Comparison of ENCODE assay signal across 9 cellular contexts in genomic region chr17:7843536-7844291, GRCh38. TPM values are rescaled to one million over a fixed set of nuclear protein-coding genes. Genes with fewer than 3 reads are reported as not detected.
DNase-seq lines count a peak whose midpoint lies in the region; ATAC-seq, FAIRE-seq and TF ChIP-seq lines count a peak whose summit lies in the region.
"Had no signal": no experiment of that assay in that cellular context is flagged by ENCODE, and none has a peak within 500 bp of the region (broad histone marks: within the 10 kb centered on the region; RNA-seq: fewer than 3 reads in every experiment).

No MANE protein-coding gene starts in this region.

- FAIRE-seq in pancreas (lab: Jason Lieb, UNC), result no peak
- FAIRE-seq: TTC549 had no signal

- DNase-seq in Caco-2, result peak; percentile 79 to 81
- peak; percentile 83 for DNase-seq in NAMALWA (ENCODE audit: low spot score)
- DNase-seq in SW480 (ENCODE audit: low spot score), result peak; percentile 90
- peak; percentile 79 for DNase-seq in activated naive CD8-positive, alpha-beta T cell treated with anti-CD3 and anti-CD28 coated beads, Interleukin-2, amount 50 U/mL, for 16 hours (ENCODE audit: low read depth, low spot score)
- peak; percentile 88 for DNase-seq in Right ventricle myocardium superior
- DNase-seq in pancreas, result peak; percentile 84 to 93 (median 89)
- no peak for DNase-seq in thoracic aorta (ENCODE audit: low spot score)

- H3K27me3 Mint-ChIP-seq in Caco-2 (ENCODE audit: insufficient read depth, unreplicated experiment), result no peaks in the 10 kb centered on the region

- TF ChIP-seq CTCF in Caco-2 (IDR thresholded peaks at IDR 0.05; ENCODE audit: insufficient read depth in 1 of 2, low read depth in 1 of 2, low read length in 1 of 2, severe bottlenecking in 1 of 2, unreplicated experiment in 1 of 2), result no peak
- no peak for TF ChIP-seq CTCF in pancreas (IDR thresholded peaks at IDR 0.05)
- no peak for TF ChIP-seq CTCF in thoracic aorta (IDR thresholded peaks at IDR 0.05)

- H3K9me3 ChIP-seq in Caco-2, result no peaks in the 10 kb centered on the region
- no peaks in the 10 kb centered on the region for H3K9me3 ChIP-seq in pancreas
- no peaks in the 10 kb centered on the region for H3K9me3 ChIP-seq in thoracic aorta

- H3K27me3 ChIP-seq in Caco-2 (replicated peaks; ENCODE audit: control insufficient read depth, insufficient read depth, low read length) (no peaks in the 10 kb centered on the region), pancreas (no peaks in the 10 kb centered on the region), thoracic aorta (replicated peaks; ENCODE audit: insufficient read depth) (no peaks in the 10 kb centered on the region)

- H3K4me1 ChIP-seq in Caco-2 (peaks cover 26% of the 10 kb centered on the region), pancreas (peaks cover 13 to 22% (median 17%) of the 10 kb centered on the region in 3 donors), thoracic aorta (ENCODE audit: control insufficient read depth in 1 of 2, low read depth in 2 of 2) (peaks cover 11 to 22% of the 10 kb centered on the region in 2 donors)

- CTCF ChIA-PET in Caco-2 (lab: Charles Lee), result interaction anchor here (0.6 to 1.8 kb wide), 3 partner anchors 13 to 152 kb away, joined by 5 to 7 read pairs (median 5); partner anchors contain the start of gene NAA38

- H3K36me3 Mint-ChIP-seq in Caco-2 (ENCODE audit: insufficient read depth, unreplicated experiment), result peaks cover 62% of the 10 kb centered on the region

- H3K9me3 Mint-ChIP-seq in Caco-2 (ENCODE audit: unreplicated experiment), result no peaks in the 10 kb centered on the region

- H3K27ac ChIP-seq in pancreas, result peak overlapping the region; percentile 90 to 99 (median 96)
- peak overlapping the region; percentile 98 to 99 for H3K27ac ChIP-seq in thoracic aorta

- H3K4me3 ChIP-seq in Caco-2 (ENCODE audit: low read depth, low read length), result peak overlapping the region; percentile 68
- peak overlapping the region; percentile 56 to 71 (median 61) for H3K4me3 ChIP-seq in pancreas
- peak overlapping the region; percentile 86 for H3K4me3 ChIP-seq in thoracic aorta

- BruUV-seq in Caco-2 (replicated peaks; lab: Mats Ljungman, UMichigan), result no TSS peak

- peak; percentile 23 for ATAC-seq in GM21737 (IDR thresholded peaks at IDR 0.05; ENCODE audit: unreplicated experiment)
- peak; percentile 35 for ATAC-seq in Right ventricle myocardium superior (ENCODE audit: poor library complexity)
- ATAC-seq in pancreas, result peak; percentile 42 to 59 (median 55)
- peak; percentile 5 for ATAC-seq in thoracic aorta (ENCODE audit: insufficient number of reproducible peaks, low FRiP score, low read depth)

- POLR2A ChIA-PET in Caco-2 (lab: Charles Lee), result interaction anchor here (3.8 kb wide), 1 partner anchor 13 kb away, joined by 27 read pairs; the partner anchor contains the start of genes CYB5D1 and NAA38

- intact Hi-C loops in Caco-2 (cut with micrococcal nuclease; ENCODE audit: unreplicated experiment), result loop anchor here (2.0 kb wide), 2 partner anchors 13 to 97 kb away; partner anchors contain the start of gene NAA38
- intact Hi-C loops in Right ventricle myocardium superior (cut with DNase I), result loop anchor here (1.0 to 10.0 kb wide), 2 partner anchors 14 to 829 kb away; partner anchors contain the start of genes NAA38 and RNASEK
- intact Hi-C loops in pancreas (cut with DNase I), result no loop called here

- H3K36me3 ChIP-seq in Caco-2 (ENCODE audit: control insufficient read depth, insufficient read depth, low read length) (no peaks in the 10 kb centered on the region; the same call in 1 of the 2 replicates), pancreas (peaks cover 0 to 9% (median 6%) of the 10 kb centered on the region in 3 donors), thoracic aorta (peaks cover 24% of the 10 kb centered on the region)

- H3K27ac Mint-ChIP-seq in Caco-2 (ENCODE audit: unreplicated experiment), result peak overlapping the region; percentile 98

- WGBS in pancreas, 2 donors, result 0 to 1% methylated on average over 45 to 61 of the region's 61 CpGs

- H3K4me1 Mint-ChIP-seq in Caco-2 (ENCODE audit: low read depth, unreplicated experiment), result peaks cover 20% of the 10 kb centered on the region

- peak overlapping the region; percentile 82 for H3K4me3 Mint-ChIP-seq in Caco-2 (ENCODE audit: unreplicated experiment)

RNA-seq across cellular contexts. Expression of gene KDM6B, which starts 9.7 kb away (rescaled TPM):
- 27.4 and 27.9 TPM in 2 replicates for total RNA-seq in Caco-2 (2022)
- total RNA-seq in Right ventricle myocardium superior, result 27.9 TPM
- 10 to 100 TPM; 14.9 to 23.7 (median 17.3) TPM for total RNA-seq in pancreas
- polyA plus RNA-seq in pancreas, result 10 to 100 TPM in 1 of 2 donors, 1 to 10 TPM in 1; 8.9 to 15.3 TPM
- total RNA-seq in thoracic aorta, result 10 to 100 TPM in 1 of 2 donors, 1 to 10 TPM in 1; 9.5 to 35.8 TPM

RNA-seq across cellular contexts. Expression of gene TMEM88, which starts 11.2 kb away (rescaled TPM):
- 2.5 and 3.2 TPM in 2 replicates for total RNA-seq in Caco-2 (2022)
- 32.4 TPM for total RNA-seq in Right ventricle myocardium superior
- 1 to 10 TPM; 2.1 to 4.2 (median 2.4) TPM for total RNA-seq in pancreas
- 10 to 100 TPM; 21.6 to 28.5 TPM for polyA plus RNA-seq in pancreas
- 10 to 100 TPM in 1 of 2 donors, 1 to 10 TPM in 1; 4.1 to 21.9 TPM for total RNA-seq in thoracic aorta

RNA-seq across cellular contexts. Expression of gene NAA38, which starts 13.6 kb away (rescaled TPM):
- 20.9 and 27.4 TPM in 2 replicates for total RNA-seq in Caco-2 (2022)
- total RNA-seq in Right ventricle myocardium superior, result 101 TPM
- 10 to 100 TPM; 20.1 to 29.6 (median 26.6) TPM for total RNA-seq in pancreas
- polyA plus RNA-seq in pancreas, result 10 to 100 TPM; 75.7 to 87.2 TPM
- total RNA-seq in thoracic aorta, result 10 to 100 TPM; 49.5 to 62.7 TPM

RNA-seq across cellular contexts. Expression of gene CYB5D1, which starts 14.1 kb away (rescaled TPM):
- total RNA-seq in Caco-2 (2022), result 6.1 and 7.3 TPM in 2 replicates
- 24.2 TPM for total RNA-seq in Right ventricle myocardium superior
- total RNA-seq in pancreas, result 10 to 100 TPM in 1 of 6 donors, 1 to 10 TPM in 5; 5.0 to 10.5 (median 8.4) TPM
- 1 to 10 TPM; 4.9 to 8.5 TPM for polyA plus RNA-seq in pancreas
- total RNA-seq in thoracic aorta, result 1 to 10 TPM; 3.8 to 8.9 TPM

RNA-seq across cellular contexts. Expression of gene CHD3, which starts 44.9 kb away (rescaled TPM):
- 27.9 and 34.7 TPM in 2 replicates for total RNA-seq in Caco-2 (2022)
- 13.7 TPM for total RNA-seq in Right ventricle myocardium superior
- 100 to 1,000 TPM in 1 of 6 donors, 10 to 100 TPM in 5; 35.9 to 101 (median 43.1) TPM for total RNA-seq in pancreas
- 100 to 1,000 TPM; 117 to 143 TPM for polyA plus RNA-seq in pancreas
- total RNA-seq in thoracic aorta, result 100 to 1,000 TPM in 1 of 2 donors, 10 to 100 TPM in 1; 80.6 to 171 TPM

Comparison
In these comparisons a context has a peak if more than half of its experiments do, and no peak if none do; other contexts are left out.
1. ATAC-seq: peak in every context shown above with its lines; median percentile 55 in pancreas; 35 in Right ventricle myocardium superior; 23 in GM21737; 5 in thoracic aorta.
2. intact Hi-C loops: an anchor here in Caco-2 (2.0 kb wide) and Right ventricle myocardium superior (1.0 to 10.0 kb wide); none called in pancreas.